ENCODE assay signal across 9 cellular contexts in the genomic region with DNA sequence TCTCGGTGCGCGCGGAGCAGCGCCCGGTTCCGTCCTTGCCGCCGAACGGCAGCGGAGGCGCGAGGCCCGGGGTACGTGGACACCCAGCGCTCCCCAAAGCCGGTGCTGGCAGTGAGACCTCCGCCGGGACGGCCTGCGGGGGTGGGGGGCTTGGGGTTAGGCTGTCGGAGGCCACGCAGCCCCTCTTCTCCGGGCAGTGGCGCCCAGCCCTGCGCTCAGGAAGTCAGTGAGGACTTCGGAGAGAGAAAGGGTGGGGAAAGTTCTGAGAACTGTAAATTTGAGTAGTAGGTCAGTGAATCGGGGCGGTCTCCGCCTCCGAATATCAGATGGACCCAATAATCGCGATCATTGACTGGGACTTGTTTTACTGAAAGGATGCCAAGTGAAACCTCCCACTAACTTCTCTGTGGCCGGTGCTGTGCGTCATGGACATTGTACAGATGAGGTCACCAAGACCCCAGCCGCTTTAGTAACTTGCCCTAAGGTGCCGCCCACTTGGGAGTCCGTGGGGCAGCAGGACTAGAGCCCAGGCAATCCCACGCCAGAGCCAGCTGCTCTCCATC. TPM values are rescaled to one million over a fixed set of nuclear protein-coding genes. Genes with fewer than 3 reads are reported as not detected.
DNase-seq lines count a peak whose midpoint lies in the region; TF ChIP-seq lines count a peak whose summit lies in the region.
"Had no signal": no experiment of that assay in that cellular context is flagged by ENCODE, and none has a peak within 500 bp of the region (broad histone marks: within the 10 kb centered on the region; RNA-seq: fewer than 3 reads in every experiment).

No MANE protein-coding gene starts in this region.

- H3K4me3 ChIP-seq in epithelial cell of proximal tubule (ENCODE audit: low read depth, low read length) (peak overlapping the region; percentile 88), muscle layer of duodenum (ENCODE audit: low read depth in 1 of 2, low read length in 2 of 2) (peak overlapping the region; percentile 71 to 86)

- TF ChIP-seq CTCF in epithelial cell of proximal tubule (conservative IDR thresholded peaks at IDR 0.05; ENCODE audit: low read depth, low read length), result no peak

- TF ChIP-seq RAD21 in Ishikawa (IDR thresholded peaks at IDR 0.05; ENCODE audit: low read depth), result no peak

- H3K9me3 ChIP-seq in muscle layer of duodenum (ENCODE audit: control insufficient read depth in 1 of 2, low read length in 2 of 2), result no peaks in the 10 kb centered on the region

- H3K36me3 ChIP-seq in muscle layer of duodenum (ENCODE audit: control insufficient read depth in 1 of 2, insufficient read depth in 2 of 2, low read length in 2 of 2), result no peaks in the 10 kb centered on the region

- no peaks in the 10 kb centered on the region for H3K27me3 ChIP-seq in muscle layer of duodenum (ENCODE audit: low read depth, low read length)

- H3K4me1 ChIP-seq in muscle layer of duodenum (ENCODE audit: control insufficient read depth in 1 of 2, insufficient read depth in 2 of 2, low read length in 2 of 2), result peaks cover 16 to 32% of the 10 kb centered on the region in 2 donors

- peak overlapping the region; percentile 96 for H3K27ac ChIP-seq in muscle layer of duodenum (ENCODE audit: low read length)
- H3K27ac ChIP-seq: 22Rv1 had no signal

- TF ChIP-seq EP300 in Ishikawa (IDR thresholded peaks at IDR 0.05; ENCODE audit: borderline replicate concordance), result no peak

- DNase-seq in DMS 273 (lab: John Stamatoyannopoulos, UW; ENCODE audit: unreplicated experiment) (peak; percentile 54), DMS 273 treated with DMSO at 0.1 percent for 48 hours (lab: John Stamatoyannopoulos, UW) (no peak), epithelial cell of proximal tubule (ENCODE audit: low read depth) (peak; percentile 59), stromal cell of bone marrow (ENCODE audit: low read depth) (peak; percentile 88), midbrain (lab: John Stamatoyannopoulos, UW) (no peak)
- DNase-seq in activated CD8-positive, alpha-beta memory T cell treated with anti-CD3 and anti-CD28 coated beads for 24 hours, result peak; percentile 84

TF ChIP-seq in Ishikawa, 13 proteins besides CTCF, POLR2A, EP300 and RAD21:
- TF ChIP-seq ZBTB7A (IDR thresholded peaks at IDR 0.05; ENCODE audit: low read depth), result peak; percentile 33
- TF ChIP-seq, protein P1, sequence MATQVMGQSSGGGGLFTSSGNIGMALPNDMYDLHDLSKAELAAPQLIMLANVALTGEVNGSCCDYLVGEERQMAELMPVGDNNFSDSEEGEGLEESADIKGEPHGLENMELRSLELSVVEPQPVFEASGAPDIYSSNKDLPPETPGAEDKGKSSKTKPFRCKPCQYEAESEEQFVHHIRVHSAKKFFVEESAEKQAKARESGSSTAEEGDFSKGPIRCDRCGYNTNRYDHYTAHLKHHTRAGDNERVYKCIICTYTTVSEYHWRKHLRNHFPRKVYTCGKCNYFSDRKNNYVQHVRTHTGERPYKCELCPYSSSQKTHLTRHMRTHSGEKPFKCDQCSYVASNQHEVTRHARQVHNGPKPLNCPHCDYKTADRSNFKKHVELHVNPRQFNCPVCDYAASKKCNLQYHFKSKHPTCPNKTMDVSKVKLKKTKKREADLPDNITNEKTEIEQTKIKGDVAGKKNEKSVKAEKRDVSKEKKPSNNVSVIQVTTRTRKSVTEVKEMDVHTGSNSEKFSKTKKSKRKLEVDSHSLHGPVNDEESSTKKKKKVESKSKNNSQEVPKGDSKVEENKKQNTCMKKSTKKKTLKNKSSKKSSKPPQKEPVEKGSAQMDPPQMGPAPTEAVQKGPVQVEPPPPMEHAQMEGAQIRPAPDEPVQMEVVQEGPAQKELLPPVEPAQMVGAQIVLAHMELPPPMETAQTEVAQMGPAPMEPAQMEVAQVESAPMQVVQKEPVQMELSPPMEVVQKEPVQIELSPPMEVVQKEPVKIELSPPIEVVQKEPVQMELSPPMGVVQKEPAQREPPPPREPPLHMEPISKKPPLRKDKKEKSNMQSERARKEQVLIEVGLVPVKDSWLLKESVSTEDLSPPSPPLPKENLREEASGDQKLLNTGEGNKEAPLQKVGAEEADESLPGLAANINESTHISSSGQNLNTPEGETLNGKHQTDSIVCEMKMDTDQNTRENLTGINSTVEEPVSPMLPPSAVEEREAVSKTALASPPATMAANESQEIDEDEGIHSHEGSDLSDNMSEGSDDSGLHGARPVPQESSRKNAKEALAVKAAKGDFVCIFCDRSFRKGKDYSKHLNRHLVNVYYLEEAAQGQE (IDR thresholded peaks at IDR 0.05; ENCODE audit: low read depth), result no peak
- no peak for TF ChIP-seq EGR1 (IDR thresholded peaks at IDR 0.05)
- no peak for TF ChIP-seq FOXM1 (IDR thresholded peaks at IDR 0.05; ENCODE audit: borderline replicate concordance, low read depth)

RNA-seq across cellular contexts. Expression of a gene that starts 0.5 kb away (rescaled TPM):
- total RNA-seq in epithelial cell of proximal tubule, result 33.7 and 36.8 TPM in 2 replicates

RNA-seq across cellular contexts. Expression of a gene that starts 45.7 kb away (rescaled TPM):
- 67.1 and 86.3 TPM in 2 replicates for total RNA-seq in epithelial cell of proximal tubule

Comparison
In these comparisons a context has a peak if more than half of its experiments do, and no peak if none do; other contexts are left out.
1. DNase-seq: peak in DMS 273 (single experiment), activated CD8-positive, alpha-beta memory T cell treated with anti-CD3 and anti-CD28 coated beads for 24 hours (single experiment), epithelial cell of proximal tubule (single experiment) and stromal cell of bone marrow (single experiment); none in DMS 273 treated with DMSO at 0.1 percent for 48 hours (single experiment) and midbrain (single experiment).